Comparison of ENCODE assay signal across 9 cellular contexts in the genomic region with DNA sequence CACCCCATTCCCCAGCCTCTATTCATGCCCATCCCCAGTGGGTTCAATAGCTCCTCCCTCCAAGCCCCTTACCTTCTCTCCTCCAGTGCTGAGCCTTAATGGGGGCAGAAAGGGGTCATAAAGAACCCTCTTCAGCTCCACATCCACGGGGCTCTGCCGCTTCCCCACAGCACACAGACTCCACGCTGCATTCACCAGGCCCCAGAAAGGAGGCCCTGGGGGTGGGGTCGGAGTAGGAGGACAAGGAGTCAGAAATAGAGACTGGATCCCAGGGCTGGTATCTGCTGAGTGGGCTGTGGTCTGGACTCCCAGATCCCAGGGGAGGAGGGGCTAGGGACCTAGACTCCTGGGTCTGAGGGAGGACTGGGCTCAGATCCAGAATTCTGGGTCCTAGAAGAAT. TPM values are rescaled to one million over a fixed set of nuclear protein-coding genes. Genes with fewer than 3 reads are reported as not detected.
DNase-seq lines count a peak whose midpoint lies in the region; ATAC-seq and TF ChIP-seq lines count a peak whose summit lies in the region.
"Had no signal": no experiment of that assay in that cellular context is flagged by ENCODE, and none has a peak within 500 bp of the region (broad histone marks: within the 10 kb centered on the region; RNA-seq: fewer than 3 reads in every experiment).

No MANE protein-coding gene starts in this region.

- POLR2A ChIA-PET in CD4-positive, alpha-beta T cell (lab: Charles Lee), result interaction anchor here (1.2 to 2.4 kb wide), 11 partner anchors 11 to 349 kb away, joined by 3 to 43 read pairs (median 11); a partner anchor contains a TSS
- POLR2A ChIA-PET in WTC11 (lab: Charles Lee), result interaction anchor here (1.7 to 2.7 kb wide), 4 partner anchors 10 to 80 kb away, joined by 6 to 20 read pairs (median 8); a partner anchor contains a TSS
- POLR2A ChIA-PET in activated CD4-positive, alpha-beta memory T cell treated with anti-CD3 and anti-CD28 coated beads, Interleukin-2, amount 10 ng/mL, durations not matched to agents 7 days and 5 days (lab: Charles Lee), result interaction anchor here (1.5 to 2.7 kb wide), 3 partner anchors 10 to 198 kb away, joined by 4 to 21 read pairs (median 7); a partner anchor contains a TSS
- POLR2A ChIA-PET in Caco-2 (lab: Charles Lee), result no interaction called here

- peaks cover 50% of the 10 kb centered on the region for H3K4me1 Mint-ChIP-seq in CD4-positive, alpha-beta T cell (ENCODE audit: low read depth)
- H3K4me1 Mint-ChIP-seq in WTC11, result peaks cover 16% of the 10 kb centered on the region
- peaks cover 42% of the 10 kb centered on the region for H3K4me1 Mint-ChIP-seq in activated CD4-positive, alpha-beta memory T cell treated with anti-CD3 and anti-CD28 coated beads, Interleukin-2, amount 10 ng/mL, durations not matched to agents 7 days and 5 days
- H3K4me1 Mint-ChIP-seq in Caco-2 (ENCODE audit: low read depth, unreplicated experiment), result peaks cover 16% of the 10 kb centered on the region

- no peaks in the 10 kb centered on the region for H3K9me3 ChIP-seq in CD4-positive, alpha-beta T cell (ENCODE audit: control insufficient read depth, low read length)
- H3K9me3 ChIP-seq in mucosa of stomach (ENCODE audit: control insufficient read depth, low read length), result no peaks in the 10 kb centered on the region
- no peaks in the 10 kb centered on the region for H3K9me3 ChIP-seq in Caco-2
- H3K9me3 ChIP-seq: thyroid gland had no signal

- H3K4me1 ChIP-seq in mucosa of stomach (ENCODE audit: control insufficient read depth, insufficient read depth, low read length) (peaks cover 30% of the 10 kb centered on the region), Caco-2 (peaks cover 9% of the 10 kb centered on the region; the same call in 1 of the 2 replicates)

- no peaks in the 10 kb centered on the region for H3K27me3 Mint-ChIP-seq in CD4-positive, alpha-beta T cell
- H3K27me3 Mint-ChIP-seq in WTC11 (ENCODE audit: low read depth), result peaks cover 6% of the 10 kb centered on the region
- peaks cover 6% of the 10 kb centered on the region for H3K27me3 Mint-ChIP-seq in activated CD4-positive, alpha-beta memory T cell treated with anti-CD3 and anti-CD28 coated beads, Interleukin-2, amount 10 ng/mL, durations not matched to agents 7 days and 5 days
- no peaks in the 10 kb centered on the region for H3K27me3 Mint-ChIP-seq in Caco-2 (ENCODE audit: insufficient read depth, unreplicated experiment)

- peak overlapping the region; percentile 91 for H3K27ac Mint-ChIP-seq in CD4-positive, alpha-beta T cell
- H3K27ac Mint-ChIP-seq in WTC11 (no peak overlapping the region), Caco-2 (ENCODE audit: unreplicated experiment) (no peak overlapping the region)
- no peak overlapping the region for H3K27ac Mint-ChIP-seq in activated CD4-positive, alpha-beta memory T cell treated with anti-CD3 and anti-CD28 coated beads, Interleukin-2, amount 10 ng/mL, durations not matched to agents 7 days and 5 days

- peak overlapping the region; percentile 71 for H3K9ac ChIP-seq in mucosa of stomach (ENCODE audit: low read length)

- intact Hi-C loops in CD4-positive, alpha-beta T cell (cut with DNase I, micrococcal nuclease), result no loop called here
- intact Hi-C loops in Caco-2 (cut with micrococcal nuclease; ENCODE audit: unreplicated experiment), result no loop called here

- H3K36me3 Mint-ChIP-seq in CD4-positive, alpha-beta T cell (ENCODE audit: low read depth), result no peaks in the 10 kb centered on the region
- H3K36me3 Mint-ChIP-seq in WTC11 (peaks cover 5% of the 10 kb centered on the region; the same call in 1 of the 2 replicates), Caco-2 (ENCODE audit: insufficient read depth, unreplicated experiment) (peaks cover 2% of the 10 kb centered on the region)
- no peaks in the 10 kb centered on the region for H3K36me3 Mint-ChIP-seq in activated CD4-positive, alpha-beta memory T cell treated with anti-CD3 and anti-CD28 coated beads, Interleukin-2, amount 10 ng/mL, durations not matched to agents 7 days and 5 days (ENCODE audit: low read depth)

- no peaks in the 10 kb centered on the region for H3K27me3 ChIP-seq in CD4-positive, alpha-beta T cell (ENCODE audit: control insufficient read depth, insufficient read depth, low read length)
- H3K27me3 ChIP-seq in mucosa of stomach (ENCODE audit: control insufficient read depth, insufficient read depth, low read length) (no peaks in the 10 kb centered on the region), Caco-2 (replicated peaks; ENCODE audit: control insufficient read depth, insufficient read depth, low read length) (no peaks in the 10 kb centered on the region)
- H3K27me3 ChIP-seq: thyroid gland had no signal

- CTCF ChIA-PET in CD4-positive, alpha-beta T cell (lab: Charles Lee), result interaction anchor here (0.6 to 2.4 kb wide), 4 partner anchors 31 to 212 kb away, joined by 4 to 16 read pairs (median 6); no protein-coding TSS in a partner anchor
- CTCF ChIA-PET in WTC11 (lab: Charles Lee) (interaction anchor here (1.2 to 2.4 kb wide), 12 partner anchors 14 to 349 kb away, joined by 3 to 41 read pairs (median 12); a partner anchor contains a TSS), Caco-2 (lab: Charles Lee) (interaction anchor here (0.5 to 2.7 kb wide), 2 partner anchors 92 to 95 kb away, joined by 4 to 28 read pairs; no protein-coding TSS in a partner anchor)
- CTCF ChIA-PET in activated CD4-positive, alpha-beta memory T cell treated with anti-CD3 and anti-CD28 coated beads, Interleukin-2, amount 10 ng/mL, durations not matched to agents 7 days and 5 days (lab: Charles Lee), result interaction anchor here (0.6 to 2.1 kb wide), 4 partner anchors 30 to 498 kb away, joined by 3 to 16 read pairs (median 6); a partner anchor contains a TSS

- no peak for TF ChIP-seq CTCF in CD4-positive, alpha-beta T cell (IDR thresholded peaks at IDR 0.05)
- TF ChIP-seq CTCF in WTC11 (IDR thresholded peaks at IDR 0.05) (no peak), Caco-2 (IDR thresholded peaks at IDR 0.05; ENCODE audit: insufficient read depth in 1 of 2, low read depth in 1 of 2, low read length in 1 of 2, severe bottlenecking in 1 of 2, unreplicated experiment in 1 of 2) (no peak)

- BruUV-seq in Caco-2 (replicated peaks; lab: Mats Ljungman, UMichigan), result no TSS peak

- H3K27ac ChIP-seq in CD4-positive, alpha-beta T cell (ENCODE audit: low read depth, low read length), result no peak overlapping the region

- H3K4me3 ChIP-seq in mucosa of stomach (ENCODE audit: low read length) (peak overlapping the region; percentile 74), Caco-2 (ENCODE audit: low read depth, low read length) (no peak overlapping the region)
- H3K4me3 ChIP-seq: lung had no signal

- no peak for ATAC-seq in CD4-positive, alpha-beta T cell (ENCODE audit: poor library complexity)
- ATAC-seq in WTC11 (no peak), HG03097 (IDR thresholded peaks at IDR 0.05; ENCODE audit: low FRiP score, unreplicated experiment) (no peak)

- peak overlapping the region; percentile 85 for H3K4me3 Mint-ChIP-seq in CD4-positive, alpha-beta T cell
- H3K4me3 Mint-ChIP-seq in WTC11, result peak overlapping the region; percentile 85
- no peak overlapping the region for H3K4me3 Mint-ChIP-seq in activated CD4-positive, alpha-beta memory T cell treated with anti-CD3 and anti-CD28 coated beads, Interleukin-2, amount 10 ng/mL, durations not matched to agents 7 days and 5 days
- H3K4me3 Mint-ChIP-seq in Caco-2 (ENCODE audit: unreplicated experiment), result no peak overlapping the region

- H3K9me3 Mint-ChIP-seq in CD4-positive, alpha-beta T cell, result no peaks in the 10 kb centered on the region
- H3K9me3 Mint-ChIP-seq in WTC11 (no peaks in the 10 kb centered on the region), Caco-2 (ENCODE audit: unreplicated experiment) (no peaks in the 10 kb centered on the region)
- H3K9me3 Mint-ChIP-seq in activated CD4-positive, alpha-beta memory T cell treated with anti-CD3 and anti-CD28 coated beads, Interleukin-2, amount 10 ng/mL, durations not matched to agents 7 days and 5 days, result no peaks in the 10 kb centered on the region

- DNase-seq in CD4-positive, alpha-beta T cell, result no peak
- DNase-seq in WTC11 (ENCODE audit: low spot score) (no peak), Caco-2 (no peak)
- DNase-seq in activated CD4-positive, alpha-beta memory T cell treated with anti-CD3 and anti-CD28 coated beads, Interleukin-2, amount 10 ng/mL, durations not matched to agents 7 days and 5 days, result no peak

- H3K36me3 ChIP-seq in mucosa of stomach (ENCODE audit: control insufficient read depth, insufficient read depth, low read length) (no peaks in the 10 kb centered on the region), Caco-2 (ENCODE audit: control insufficient read depth, insufficient read depth, low read length) (no peaks in the 10 kb centered on the region)
- H3K36me3 ChIP-seq: thyroid gland had no signal

RNA-seq across cellular contexts. Expression of a gene that starts 1.6 kb away (rescaled TPM):
- total RNA-seq in CD4-positive, alpha-beta T cell, result 10 to 100 TPM; 11.0 to 12.4 TPM
- 41.4 to 53.7 TPM (median 47.5 TPM) in 3 replicates for total RNA-seq in WTC11 (2021)
- 1 to 10 TPM; 3.9 to 4.5 TPM for total RNA-seq in activated CD4-positive, alpha-beta memory T cell treated with anti-CD3 and anti-CD28 coated beads, Interleukin-2, amount 10 ng/mL, durations not matched to agents 7 days and 5 days
- 10.5 and 15.9 TPM in 2 replicates for total RNA-seq in Caco-2 (2022)

RNA-seq across cellular contexts. Expression of a gene that starts 7.2 kb away (rescaled TPM):
- total RNA-seq in CD4-positive, alpha-beta T cell, result 10 to 100 TPM; 48.3 to 55.6 TPM
- total RNA-seq in WTC11 (2021) (10.5 to 12.0 TPM (median 11.4 TPM) in 3 replicates), Caco-2 (2022) (17.4 and 17.7 TPM in 2 replicates)
- total RNA-seq in activated CD4-positive, alpha-beta memory T cell treated with anti-CD3 and anti-CD28 coated beads, Interleukin-2, amount 10 ng/mL, durations not matched to agents 7 days and 5 days, result 10 to 100 TPM; 18.7 to 19.1 TPM

RNA-seq across cellular contexts. Expression of a gene that starts 25.0 kb away (rescaled TPM):
- total RNA-seq in CD4-positive, alpha-beta T cell, result 10 to 100 TPM; 14.1 to 15.3 TPM
- total RNA-seq in WTC11 (2021), result 46.7 to 64.6 TPM (median 48.4 TPM) in 3 replicates
- total RNA-seq in activated CD4-positive, alpha-beta memory T cell treated with anti-CD3 and anti-CD28 coated beads, Interleukin-2, amount 10 ng/mL, durations not matched to agents 7 days and 5 days, result 10 to 100 TPM; 27.7 to 29.5 TPM
- total RNA-seq in Caco-2 (2022), result 134 and 140 TPM in 2 replicates

RNA-seq across cellular contexts. Expression of a gene that starts 25.4 kb away (rescaled TPM):
- total RNA-seq in CD4-positive, alpha-beta T cell, result 1,000 to 10,000 TPM; 2,820 to 2,913 TPM
- total RNA-seq in WTC11 (2021) (1,712 to 1,987 TPM (median 1,909 TPM) in 3 replicates), Caco-2 (2022) (1,812 and 1,896 TPM in 2 replicates)
- 1,000 to 10,000 TPM; 1,511 to 1,528 TPM for total RNA-seq in activated CD4-positive, alpha-beta memory T cell treated with anti-CD3 and anti-CD28 coated beads, Interleukin-2, amount 10 ng/mL, durations not matched to agents 7 days and 5 days

RNA-seq across cellular contexts. Expression of a gene that starts 28.5 kb away (rescaled TPM):
- 1 to 10 TPM; 2.7 to 3.0 TPM for total RNA-seq in CD4-positive, alpha-beta T cell
- total RNA-seq in WTC11 (2021) (0.28 to 0.39 TPM (median 0.37 TPM) in 3 replicates), Caco-2 (2022) (0.12 and 0.34 TPM in 2 replicates)
- 1 to 10 TPM in 1 of 2 experiments, under 1 TPM in 1; 0.68 to 1.1 TPM for total RNA-seq in activated CD4-positive, alpha-beta memory T cell treated with anti-CD3 and anti-CD28 coated beads, Interleukin-2, amount 10 ng/mL, durations not matched to agents 7 days and 5 days
- total RNA-seq: GM12878 had no signal

Comparison
In these comparisons a context has a peak if more than half of its experiments do, and no peak if none do; other contexts are left out.
1. H3K4me3 Mint-ChIP-seq: peak in CD4-positive, alpha-beta T cell (single experiment) and WTC11 (single experiment); none in activated CD4-positive, alpha-beta memory T cell treated with anti-CD3 and anti-CD28 coated beads, Interleukin-2, amount 10 ng/mL, durations not matched to agents 7 days and 5 days (single experiment) and Caco-2 (single experiment).